ENCODE assay signal across 15 cellular contexts in genomic region chr9:120917989-120918630, GRCh38. TPM values are rescaled to one million over a fixed set of nuclear protein-coding genes. Genes with fewer than 3 reads are reported as not detected.
DNase-seq lines count a peak whose midpoint lies in the region; ATAC-seq and TF ChIP-seq lines count a peak whose summit lies in the region.
"Had no signal": no experiment of that assay in that cellular context is flagged by ENCODE, and none has a peak within 500 bp of the region (broad histone marks: within the 10 kb centered on the region; RNA-seq: fewer than 3 reads in every experiment).

No MANE protein-coding gene starts in this region.

- intact Hi-C loops in breast epithelium (cut with DNase I; ENCODE audit: low total_unique reads): no loop called here
- intact Hi-C loops in MCF 10A (cut with micrococcal nuclease): no loop called here

- no peaks in the 10 kb centered on the region for H3K27me3 Mint-ChIP-seq in MCF 10A (ENCODE audit: insufficient read depth, unreplicated experiment)
- no peaks in the 10 kb centered on the region for H3K27me3 Mint-ChIP-seq in naive thymus-derived CD8-positive, alpha-beta T cell

- no peaks in the 10 kb centered on the region for H3K9me3 Mint-ChIP-seq in MCF 10A (ENCODE audit: unreplicated experiment)
- no peaks in the 10 kb centered on the region for H3K9me3 Mint-ChIP-seq in activated naive CD4-positive, alpha-beta T cell treated with anti-CD3 and anti-CD28 coated beads, Interleukin-2, amount 50 U/mL, for 72 hours
- H3K9me3 Mint-ChIP-seq in naive thymus-derived CD8-positive, alpha-beta T cell: peaks cover 0 to 3% (median 0%) of the 10 kb centered on the region in 9 donors
- H3K9me3 Mint-ChIP-seq: HFFc6 had no signal

- H3K27ac ChIP-seq in breast epithelium (peak overlapping the region; percentile 75 to 87), upper lobe of left lung (peak overlapping the region in 3 of 4 donors; percentile 57 to 84 (median 76))
- H3K27ac ChIP-seq: psoas muscle, SJCRH30 had no signal

- CTCF ChIA-PET in MCF 10A (lab: Yijun Ruan, JAX): interaction anchor here (1.7 to 4.6 kb wide), 4 partner anchors 7 to 21 kb away, joined by 9 to 71 read pairs (median 12); partner anchors contain the start of gene TRAF1

- 94 to 98% methylated on average over 4 of the region's 4 CpGs for WGBS in upper lobe of left lung, 2 donors

- POLR2A ChIA-PET in MCF 10A (lab: Yijun Ruan, JAX): interaction anchor here (0.7 to 1.5 kb wide), 2 partner anchors 23 to 368 kb away, joined by 3 to 7 read pairs; no protein-coding TSS in a partner anchor
- POLR2A ChIA-PET in naive thymus-derived CD8-positive, alpha-beta T cell (lab: Charles Lee): interaction anchor here (1.1 to 45.2 kb wide), 4 partner anchors 7 to 75 kb away, joined by 5 to 1842 read pairs (median 924); partner anchors contain the start of genes PSMD5 and TRAF1

- H3K27ac Mint-ChIP-seq in MCF 10A (ENCODE audit: low read depth, unreplicated experiment): no peak overlapping the region
- peak overlapping the region; percentile 88 to 100 for H3K27ac Mint-ChIP-seq in activated naive CD4-positive, alpha-beta T cell treated with anti-CD3 and anti-CD28 coated beads, Interleukin-2, amount 50 U/mL, for 72 hours
- H3K27ac Mint-ChIP-seq in naive thymus-derived CD8-positive, alpha-beta T cell: peak overlapping the region; percentile 11 to 100 (median 81)

- BruUV-seq in MCF 10A (replicated peaks; lab: Mats Ljungman, UMichigan): no TSS peak

- H3K4me3 Mint-ChIP-seq in MCF 10A (ENCODE audit: unreplicated experiment): no peak overlapping the region
- peak overlapping the region in 9 of 10 donors; percentile 8 to 94 (median 63) for H3K4me3 Mint-ChIP-seq in naive thymus-derived CD8-positive, alpha-beta T cell
- H3K4me3 Mint-ChIP-seq: mesothelial cell of epicardium had no signal

- H3K4me3 ChIP-seq in breast epithelium (no peak overlapping the region), upper lobe of left lung (no peak overlapping the region)
- H3K4me3 ChIP-seq: psoas muscle, SJCRH30 had no signal

- no peaks in the 10 kb centered on the region for H3K36me3 ChIP-seq in breast epithelium
- H3K36me3 ChIP-seq in upper lobe of left lung: peaks cover 0 to 5% (median 2%) of the 10 kb centered on the region in 4 donors
- H3K36me3 ChIP-seq: SJCRH30 had no signal

- H3K4me1 ChIP-seq in breast epithelium: peaks cover 0 to 3% of the 10 kb centered on the region in 2 donors
- peaks cover 19 to 31% (median 23%) of the 10 kb centered on the region in 4 donors for H3K4me1 ChIP-seq in upper lobe of left lung
- H3K4me1 ChIP-seq: SJCRH30 had no signal

- H3K27me3 ChIP-seq in breast epithelium (no peaks in the 10 kb centered on the region), upper lobe of left lung (no peaks in the 10 kb centered on the region)
- H3K27me3 ChIP-seq: SJCRH30 had no signal

- no peak for TF ChIP-seq POLR2A in breast epithelium (IDR thresholded peaks at IDR 0.05)
- TF ChIP-seq POLR2A in upper lobe of left lung (IDR thresholded peaks at IDR 0.05): no peak

- no peaks in the 10 kb centered on the region for H3K9me3 ChIP-seq in breast epithelium
- no peaks in the 10 kb centered on the region for H3K9me3 ChIP-seq in upper lobe of left lung
- H3K9me3 ChIP-seq: psoas muscle, SJCRH30 had no signal

- TF ChIP-seq CTCF in breast epithelium (IDR thresholded peaks at IDR 0.05) (no peak), MCF 10A (IDR thresholded peaks at IDR 0.05; ENCODE audit: unreplicated experiment) (no peak), upper lobe of left lung (IDR thresholded peaks at IDR 0.05) (no peak)

- H3K4me1 Mint-ChIP-seq in MCF 10A (ENCODE audit: insufficient read depth, unreplicated experiment): peaks cover 33% of the 10 kb centered on the region
- H3K4me1 Mint-ChIP-seq in naive thymus-derived CD8-positive, alpha-beta T cell: peaks cover 41 to 93% (median 89%) of the 10 kb centered on the region in 4 donors

- no peak for ATAC-seq in activated naive CD4-positive, alpha-beta T cell treated with anti-CD3 and anti-CD28 coated beads, Interleukin-2, amount 50 U/mL, for 72 hours
- no peak for ATAC-seq in naive thymus-derived CD8-positive, alpha-beta T cell
- ATAC-seq in upper lobe of left lung (ENCODE audit: low FRiP score in 2 of 2) (no peak), HG03565 (IDR thresholded peaks at IDR 0.05; ENCODE audit: unreplicated experiment) (no peak)

- no peak for TF ChIP-seq EP300 in upper lobe of left lung (IDR thresholded peaks at IDR 0.05)

- H3K36me3 Mint-ChIP-seq in MCF 10A (ENCODE audit: insufficient read depth, unreplicated experiment): peaks cover 13% of the 10 kb centered on the region
- H3K36me3 Mint-ChIP-seq in activated naive CD4-positive, alpha-beta T cell treated with anti-CD3 and anti-CD28 coated beads, Interleukin-2, amount 50 U/mL, for 72 hours: peaks cover 83 to 87% of the 10 kb centered on the region in 2 donors
- peaks cover 12 to 73% (median 37%) of the 10 kb centered on the region in 3 donors for H3K36me3 Mint-ChIP-seq in naive thymus-derived CD8-positive, alpha-beta T cell

- no peak for DNase-seq in breast epithelium (ENCODE audit: low spot score in 2 of 2)
- DNase-seq in MCF 10A (ENCODE audit: unreplicated experiment): no peak
- no peak for DNase-seq in activated naive CD4-positive, alpha-beta T cell treated with anti-CD3 and anti-CD28 coated beads, Interleukin-2, amount 50 U/mL, for 72 hours (ENCODE audit: low spot score in 2 of 2)
- no peak for DNase-seq in naive thymus-derived CD8-positive, alpha-beta T cell
- no peak for DNase-seq in upper lobe of left lung
- no peak for DNase-seq in activated gamma-delta T cell (lab: John Stamatoyannopoulos, UW)
- no peak for DNase-seq in mesenteric fat pad (ENCODE audit: low spot score)
- DNase-seq: activated CD4-positive, CD25-positive, alpha-beta regulatory T cell; HFFc6; NCI-H1436 treated with DMSO at 0.1 percent for 48 hours; NCI-H69; psoas muscle; SJCRH30 had no signal

RNA-seq across cellular contexts. Expression of gene TRAF1, which starts 8.5 kb away (rescaled TPM):
- 1 to 10 TPM; 4.9 to 8.6 (median 7.3) TPM for total RNA-seq in breast epithelium
- total RNA-seq in MCF 10A (2022): 0.84 and 1.2 TPM in 2 replicates
- total RNA-seq in activated naive CD4-positive, alpha-beta T cell treated with anti-CD3 and anti-CD28 coated beads, Interleukin-2, amount 50 U/mL, for 72 hours: 100 to 1,000 TPM in 1 of 2 donors, 10 to 100 TPM in 1; 99.5 to 100 TPM
- total RNA-seq in naive thymus-derived CD8-positive, alpha-beta T cell: 100 to 1,000 TPM; 125 to 126 TPM
- 1 to 10 TPM; 3.7 to 7.0 (median 4.9) TPM for polyA plus RNA-seq in naive thymus-derived CD8-positive, alpha-beta T cell
- 10 to 100 TPM in 2 of 6 donors, 1 to 10 TPM in 4; 2.9 to 29.3 (median 6.6) TPM for total RNA-seq in upper lobe of left lung
- total RNA-seq in mesenteric fat pad: 1.6 TPM

RNA-seq across cellular contexts. Expression of gene PHF19, which starts 41.1 kb away (rescaled TPM):
- total RNA-seq in breast epithelium (10 to 100 TPM; 16.5 to 33.1 (median 19.0) TPM), MCF 10A (2022) (39.6 and 61.0 TPM in 2 replicates), upper lobe of left lung (10 to 100 TPM in 5 of 6 donors, 1 to 10 TPM in 1; 8.0 to 42.4 (median 19.2) TPM), mesenteric fat pad (13.7 TPM)
- 100 to 1,000 TPM; 305 to 312 TPM for total RNA-seq in activated naive CD4-positive, alpha-beta T cell treated with anti-CD3 and anti-CD28 coated beads, Interleukin-2, amount 50 U/mL, for 72 hours
- total RNA-seq in naive thymus-derived CD8-positive, alpha-beta T cell: 100 to 1,000 TPM; 143 to 144 TPM
- 10 to 100 TPM in 1 of 3 donors, 1 to 10 TPM in 2; 6.3 to 11.8 (median 9.4) TPM for polyA plus RNA-seq in naive thymus-derived CD8-positive, alpha-beta T cell
